ENCODE assay signal across 8 cellular contexts in the genomic region with DNA sequence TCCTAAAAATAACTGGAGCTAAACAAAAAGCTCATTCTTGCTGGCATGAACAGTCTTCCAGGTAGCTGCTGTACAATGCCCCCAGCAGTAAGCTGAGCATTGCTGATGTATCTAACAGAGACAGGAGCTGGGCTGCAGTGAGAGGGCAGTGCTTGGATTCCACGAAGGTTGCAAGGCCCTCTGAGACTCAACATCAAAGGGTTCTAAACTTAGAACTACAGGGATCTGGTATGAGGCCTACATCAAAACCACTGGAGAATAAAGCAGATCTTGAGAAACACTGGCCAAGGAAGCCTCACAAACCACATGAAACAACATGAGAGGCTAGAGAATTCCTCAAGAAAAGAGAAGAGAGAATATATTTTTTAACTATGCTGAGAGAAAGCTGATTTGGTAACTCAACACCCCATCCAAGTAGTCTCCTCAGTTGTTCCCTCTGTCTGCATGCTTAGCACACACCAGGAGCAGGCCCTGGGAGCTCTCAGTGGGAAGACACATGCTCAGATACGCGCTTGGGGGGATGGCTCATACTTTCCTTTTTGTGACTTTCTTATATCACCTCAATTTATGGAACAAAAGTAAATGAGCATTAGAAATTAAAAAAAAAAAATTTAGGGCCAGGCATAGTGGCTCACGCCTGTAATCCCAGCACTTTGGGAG. TPM values are rescaled to one million over a fixed set of nuclear protein-coding genes. Genes with fewer than 3 reads are reported as not detected.
A peak's percentile ranks its signal among the peaks of the same experiment; 100 is the strongest.
DNase-seq lines count a peak whose midpoint lies in the region; ATAC-seq and TF ChIP-seq lines count a peak whose summit lies in the region.

No MANE protein-coding gene starts in this region.

- H3K4me1 ChIP-seq in CD8-positive, alpha-beta memory T cell (ENCODE audit: insufficient read depth, low read length): peaks cover 13% of the 10 kb centered on the region
- H3K4me1 ChIP-seq in osteoblast (ENCODE audit: insufficient read depth, low read length): peaks cover 28% of the 10 kb centered on the region

- peaks cover 36 to 55% (median 45%) of the 10 kb centered on the region in 3 donors for H3K4me1 Mint-ChIP-seq in CD8-positive, alpha-beta memory T cell
- peaks cover 22 to 34% of the 10 kb centered on the region in 2 donors for H3K4me1 Mint-ChIP-seq in effector memory CD8-positive, alpha-beta T cell (ENCODE audit: low read depth in 2 of 2)

- H3K4me3 ChIP-seq in CD8-positive, alpha-beta memory T cell (ENCODE audit: low read length): no peak overlapping the region
- no peak overlapping the region for H3K4me3 ChIP-seq in osteoblast (ENCODE audit: insufficient read depth, low read length)

- H3K79me2 ChIP-seq in osteoblast (ENCODE audit: insufficient read depth, low read length): peaks cover 37% of the 10 kb centered on the region

- no peak for DNase-seq in CD8-positive, alpha-beta memory T cell
- DNase-seq in OCI-M1 (lab: John Stamatoyannopoulos, UW) (peak; percentile 45), osteoblast (ENCODE audit: insufficient read length, low spot score, missing footprints) (peak; percentile 75), DMS53 treated with DMSO at 0.1 percent for 48 hours (lab: John Stamatoyannopoulos, UW; ENCODE audit: unreplicated experiment) (no peak), NOMO-1 treated with DMSO at 0.1 percent for 48 hours (lab: John Stamatoyannopoulos, UW; ENCODE audit: unreplicated experiment) (no peak), HuH-7 (ENCODE audit: low spot score) (no peak)
- no peak for DNase-seq in effector memory CD8-positive, alpha-beta T cell

- peak overlapping the region in 5 of 8 donors; percentile 29 to 91 (median 49) for H3K27ac Mint-ChIP-seq in CD8-positive, alpha-beta memory T cell
- H3K27ac Mint-ChIP-seq in effector memory CD8-positive, alpha-beta T cell: peak overlapping the region; percentile 65 to 77

- no peak overlapping the region for H2AFZ ChIP-seq in osteoblast (ENCODE audit: low read length)

- no peaks in the 10 kb centered on the region for H3K27me3 ChIP-seq in CD8-positive, alpha-beta memory T cell (ENCODE audit: insufficient read depth, low read length, poor library complexity, severe bottlenecking)
- H3K27me3 ChIP-seq in osteoblast (ENCODE audit: insufficient read depth, low read length): no peaks in the 10 kb centered on the region

- H3K27ac ChIP-seq in CD8-positive, alpha-beta memory T cell (ENCODE audit: low read depth, low read length): peak overlapping the region; percentile 1
- H3K27ac ChIP-seq in osteoblast (ENCODE audit: low read depth, low read length): peak overlapping the region; percentile 75

- peaks cover 15% of the 10 kb centered on the region for H3K36me3 ChIP-seq in CD8-positive, alpha-beta memory T cell (ENCODE audit: insufficient read depth, low read length)
- H3K36me3 ChIP-seq in osteoblast (ENCODE audit: insufficient read depth, low read length): peaks cover 6% of the 10 kb centered on the region

- peaks cover 4 to 59% (median 11%) of the 10 kb centered on the region in 3 donors for H3K36me3 Mint-ChIP-seq in CD8-positive, alpha-beta memory T cell
- H3K36me3 Mint-ChIP-seq in effector memory CD8-positive, alpha-beta T cell (ENCODE audit: insufficient read depth): peaks cover 33% of the 10 kb centered on the region

- H3K4me2 ChIP-seq in osteoblast (ENCODE audit: insufficient read depth, low read length): peak overlapping the region; percentile 49

- H3K4me3 Mint-ChIP-seq in CD8-positive, alpha-beta memory T cell: no peak overlapping the region
- peak overlapping the region in 1 of 2 donors; percentile 41 for H3K4me3 Mint-ChIP-seq in effector memory CD8-positive, alpha-beta T cell

- H3K9me3 ChIP-seq in CD8-positive, alpha-beta memory T cell (ENCODE audit: low read length): no peaks in the 10 kb centered on the region
- H3K9me3 ChIP-seq in osteoblast (ENCODE audit: low read depth, low read length): no peaks in the 10 kb centered on the region

- H3K27me3 Mint-ChIP-seq in CD8-positive, alpha-beta memory T cell: no peaks in the 10 kb centered on the region
- no peaks in the 10 kb centered on the region for H3K27me3 Mint-ChIP-seq in effector memory CD8-positive, alpha-beta T cell

- H3K9me3 Mint-ChIP-seq in CD8-positive, alpha-beta memory T cell: no peaks in the 10 kb centered on the region
- H3K9me3 Mint-ChIP-seq in effector memory CD8-positive, alpha-beta T cell: no peaks in the 10 kb centered on the region

- POLR2A ChIA-PET in CD8-positive, alpha-beta memory T cell (lab: Charles Lee): no interaction called here

- CTCF ChIA-PET in CD8-positive, alpha-beta memory T cell (lab: Charles Lee): interaction anchor here (1.5 kb wide), 1 partner anchor 72 kb away, joined by 5 read pairs; no protein-coding TSS in a partner anchor

- ATAC-seq in effector memory CD8-positive, alpha-beta T cell (replicated peaks): no peak
- no peak for ATAC-seq in HG02884 (IDR thresholded peaks at IDR 0.05; ENCODE audit: unreplicated experiment)

- H4K20me1 ChIP-seq in osteoblast (ENCODE audit: insufficient read depth, low read length): peaks cover 11% of the 10 kb centered on the region

- no peak for TF ChIP-seq CTCF in osteoblast (IDR thresholded peaks at IDR 0.05; ENCODE audit: extremely low read depth, low read depth, low read length)

RNA-seq across cellular contexts. Expression of a gene that starts 27.7 kb away (rescaled TPM):
- total RNA-seq in CD8-positive, alpha-beta memory T cell: 10 to 100 TPM; 12.9 to 13.4 TPM
- polyA plus RNA-seq in CD8-positive, alpha-beta memory T cell: 8.6 TPM
- total RNA-seq in osteoblast: 16.5 and 18.1 TPM in 2 replicates

RNA-seq across cellular contexts. Expression of a gene that starts 43.9 kb away (rescaled TPM):
- total RNA-seq in CD8-positive, alpha-beta memory T cell: 1 to 10 TPM; 7.1 to 8.4 TPM
- 1.4 TPM for polyA plus RNA-seq in CD8-positive, alpha-beta memory T cell
- total RNA-seq in osteoblast: 1.8 and 2.9 TPM in 2 replicates

Comparison
In these comparisons a context has a peak if more than half of its experiments do, and no peak if none do; other contexts are left out.
1. DNase-seq: peak in OCI-M1 (single experiment) and osteoblast (single experiment); none in CD8-positive, alpha-beta memory T cell (0 of 5), effector memory CD8-positive, alpha-beta T cell (0 of 3), DMS53 treated with DMSO at 0.1 percent for 48 hours (single experiment), NOMO-1 treated with DMSO at 0.1 percent for 48 hours (single experiment) and HuH-7 (single experiment).